8 cellular contexts compared by ENCODE assay signal in the genomic region with DNA sequence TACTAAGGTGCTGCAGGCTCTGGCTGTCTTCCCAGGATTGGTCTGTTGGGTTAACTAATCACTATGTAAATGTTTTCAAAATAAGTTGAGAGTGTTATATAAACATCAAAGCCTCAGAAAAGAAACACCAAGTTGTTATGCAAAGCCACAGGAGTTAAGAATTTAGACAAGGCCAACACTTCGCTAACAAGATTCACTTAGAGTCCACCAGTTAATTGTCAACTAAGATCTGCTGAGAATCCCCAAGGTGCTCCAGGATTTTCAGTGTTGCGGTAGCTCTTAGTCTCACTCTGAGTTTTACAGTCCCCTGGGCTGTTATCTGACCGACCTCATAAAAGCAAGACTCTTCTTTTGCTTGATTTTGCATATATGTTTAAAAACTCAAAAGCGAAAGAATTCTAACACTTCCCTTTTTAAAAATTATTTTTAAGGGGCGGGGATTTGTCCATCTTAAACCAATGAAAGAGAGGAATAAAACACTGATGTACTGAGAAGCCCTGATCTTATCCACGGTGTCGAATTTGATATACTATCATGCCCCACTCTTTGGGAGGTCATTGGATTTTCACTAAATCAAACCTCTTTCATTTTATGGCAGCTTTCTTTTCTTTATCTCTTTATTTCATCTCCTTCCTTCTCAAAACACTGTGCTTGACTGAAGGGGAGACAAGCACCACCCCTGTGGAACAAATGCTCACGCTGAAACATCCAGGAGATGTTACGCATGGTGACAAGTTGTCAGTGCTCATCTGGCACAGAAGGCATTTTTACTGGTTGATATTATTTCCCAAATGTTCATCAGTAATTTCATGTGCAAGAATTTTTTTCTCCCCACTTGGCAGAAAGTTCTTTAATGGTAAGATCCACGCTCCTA. TPM values are rescaled to one million over a fixed set of nuclear protein-coding genes. Genes with fewer than 3 reads are reported as not detected.
A peak's percentile ranks its signal among the peaks of the same experiment; 100 is the strongest.
DNase-seq lines count a peak whose midpoint lies in the region; ATAC-seq and TF ChIP-seq lines count a peak whose summit lies in the region.

No MANE protein-coding gene starts in this region.

- no peak overlapping the region for H2AFZ ChIP-seq in smooth muscle cell (ENCODE audit: low read depth)

- H3F3A ChIP-seq in smooth muscle cell (ENCODE audit: low read depth), result peaks cover 4% of the 10 kb centered on the region

- DNase-seq in astrocyte of the hippocampus (ENCODE audit: low read depth, low spot score) (peak; percentile 68), smooth muscle cell (lab: John Stamatoyannopoulos, UW; ENCODE audit: unreplicated experiment) (no peak), SHP77 treated with DMSO at 0.1 percent for 48 hours (lab: John Stamatoyannopoulos, UW) (no peak), inferior parietal cortex (ENCODE audit: extremely low spot score) (no peak)
- DNase-seq in activated CD4-positive, CD25-positive, alpha-beta regulatory T cell treated with anti-CD3 and anti-CD28 coated beads, Interleukin-2, amount 50 U/mL, for 72 hours, result no peak

- peaks cover 92% of the 10 kb centered on the region for H4K20me1 ChIP-seq in BLaER1
- H4K20me1 ChIP-seq in smooth muscle cell (ENCODE audit: low read depth), result peaks cover 76% of the 10 kb centered on the region

- peak overlapping the region; percentile 75 for H3K4me2 ChIP-seq in BLaER1
- peak overlapping the region; percentile 44 for H3K4me2 ChIP-seq in smooth muscle cell

- 78% methylated on average over 10 of the region's 10 CpGs for WGBS in smooth muscle cell (ENCODE audit: low lambda C conversion rate)

- H3K36me3 ChIP-seq in BLaER1 (peaks cover 39% of the 10 kb centered on the region), smooth muscle cell (ENCODE audit: low read depth) (no peaks in the 10 kb centered on the region)

- H3K4me1 ChIP-seq in BLaER1 (peaks cover 100% of the 10 kb centered on the region), smooth muscle cell (ENCODE audit: low read depth) (peaks cover 19% of the 10 kb centered on the region)

- TF ChIP-seq CTCF in smooth muscle cell (IDR thresholded peaks at IDR 0.05; ENCODE audit: borderline replicate concordance, insufficient read depth, poor library complexity, severe bottlenecking), result no peak

- peak; percentile 55 for ATAC-seq in HG03095 (IDR thresholded peaks at IDR 0.05; ENCODE audit: unreplicated experiment)

- H3K9me3 ChIP-seq in BLaER1 (no peaks in the 10 kb centered on the region), smooth muscle cell (replicated peaks; ENCODE audit: low read depth) (no peaks in the 10 kb centered on the region)

- H3K9ac ChIP-seq in BLaER1 (peak overlapping the region; percentile 35; the same call in 1 of the 2 replicates), smooth muscle cell (ENCODE audit: low read depth) (no peak overlapping the region)

- H3K27ac ChIP-seq in BLaER1 (peak overlapping the region; percentile 50), smooth muscle cell (ENCODE audit: low read depth) (no peak overlapping the region)

- TF ChIP-seq POLR2A in GM18951 (IDR thresholded peaks at IDR 0.05; ENCODE audit: extremely low read depth, insufficient read depth, insufficient read length), result peak; percentile 42

- H3K79me2 ChIP-seq in smooth muscle cell (ENCODE audit: low read depth), result peaks cover 65% of the 10 kb centered on the region

- H3K4me3 ChIP-seq in BLaER1 (peak overlapping the region; percentile 11; the same call in 1 of the 2 replicates), smooth muscle cell (no peak overlapping the region)

- in situ Hi-C loops in GM18951 (cut with MboI; ENCODE audit: low sequenced_read_pairs, unreplicated experiment), result no loop called here

- H3K27me3 ChIP-seq in BLaER1 (no peaks in the 10 kb centered on the region), smooth muscle cell (ENCODE audit: low read depth) (no peaks in the 10 kb centered on the region)

RNA-seq across cellular contexts. Expression of gene NIN, which starts 7.0 kb away (rescaled TPM):
- 14.9 and 25.6 TPM in 2 replicates for total RNA-seq in smooth muscle cell
- 7.5 and 9.3 TPM in 2 replicates for polyA plus RNA-seq in smooth muscle cell

RNA-seq across cellular contexts. Expression of gene ABHD12B, which starts 47.9 kb away (rescaled TPM):
- total RNA-seq in smooth muscle cell, result not detected in 2 replicates
- 0.31 TPM in 1 of 2 replicates, not detected in the other for polyA plus RNA-seq in smooth muscle cell
